24 cellular contexts compared by ENCODE assay signal in genomic region chr18:11071300-11071699, GRCh38.
DNase-seq lines count a peak whose midpoint lies in the region.
"Had no signal": no experiment of that assay in that cellular context is flagged by ENCODE, and none has a peak within 500 bp of the region (broad histone marks: within the 10 kb centered on the region; RNA-seq: fewer than 3 reads in every experiment).

No MANE protein-coding gene starts in this region.

- peak; percentile 12 for DNase-seq in RPMI8226
- peak; percentile 75 to 86 for DNase-seq in dermis microvascular lymphatic vessel endothelial cell (ENCODE audit: low read depth in 2 of 2)
- DNase-seq in inferior parietal cortex (ENCODE audit: extremely low spot score) = peak; percentile 27
- peak in 10 of 49 donors; percentile 9 to 56 (median 16) for DNase-seq in substantia nigra (lab: John Stamatoyannopoulos, UW)
- DNase-seq in DMS79 (lab: John Stamatoyannopoulos, UW) = no peak
- DNase-seq in cerebellum (ENCODE audit: low spot score) = no peak
- no peak for DNase-seq in stimulated activated CD4-positive, alpha-beta T cell treated with anti-CD3 and anti-CD28 coated beads, Interleukin-1b, Interleukin-23, amount 100 ng/mL, for 48 hours
- DNase-seq in SW 1271 (lab: John Stamatoyannopoulos, UW) = no peak
- DNase-seq: AML-193; Caco-2; CD8-positive, alpha-beta T cell; DMS 273 treated with DMSO at 0.1 percent for 48 hours; DMS79 treated with DMSO at 0.1 percent for 48 hours; GF-D8; IMR-90; MM.1S; NCI-H1417; NCI-H1694; NCI-H2029 treated with DMSO at 0.1 percent for 48 hours; NCI-H526 treated with DMSO at 0.1 percent for 48 hours; SHP77 treated with DMSO at 0.1 percent for 48 hours had no signal

- peak overlapping the region; percentile 46 for H3K27ac ChIP-seq in substantia nigra (ENCODE audit: low read depth, low read length, poor library complexity, severe bottlenecking)
- H3K27ac ChIP-seq: A549, KMS-11, SK-N-MC had no signal

Comparison
In these comparisons a context has a peak if more than half of its experiments do, and no peak if none do; other contexts are left out.
1. DNase-seq: peak in RPMI8226 (single experiment), dermis microvascular lymphatic vessel endothelial cell (2 of 2) and inferior parietal cortex (single experiment); none in DMS79 (single experiment), cerebellum (single experiment), stimulated activated CD4-positive, alpha-beta T cell treated with anti-CD3 and anti-CD28 coated beads, Interleukin-1b, Interleukin-23, amount 100 ng/mL, for 48 hours (single experiment) and SW 1271 (0 of 2).